In genomic region chr10:91552706-91553105, GRCh38 we compare ENCODE assay signal across 10 cellular contexts.
A peak's percentile ranks its signal among the peaks of the same experiment; 100 is the strongest.
DNase-seq lines count a peak whose midpoint lies in the region.
"Had no signal": no experiment of that assay in that cellular context is flagged by ENCODE, and none has a peak within 500 bp of the region (broad histone marks: within the 10 kb centered on the region; RNA-seq: fewer than 3 reads in every experiment).

No MANE protein-coding gene starts in this region.

- H3K79me1 ChIP-seq in neuronal stem cell (ENCODE audit: low read depth, low read length): no peaks in the 10 kb centered on the region

- no peak overlapping the region for H2BK12ac ChIP-seq in neuronal stem cell (ENCODE audit: low read length)

- H3K4me2 ChIP-seq in neuronal stem cell (ENCODE audit: insufficient read depth, low read length, poor library complexity, severe bottlenecking): no peak overlapping the region

- no peak overlapping the region for H2AFZ ChIP-seq in neuronal stem cell (ENCODE audit: low read length)

- peak; percentile 30 for DNase-seq in NCI-H748 (lab: John Stamatoyannopoulos, UW; ENCODE audit: unreplicated experiment)
- no peak for DNase-seq in NCI-H748 treated with DMSO at 0.1 percent for 48 hours (lab: John Stamatoyannopoulos, UW)
- peak; percentile 17 for DNase-seq in astrocyte of the hippocampus (ENCODE audit: low read depth, low spot score)
- peak; percentile 57 for DNase-seq in islet precursor cell
- peak; percentile 76 for DNase-seq in ureter (ENCODE audit: low spot score)
- no peak for DNase-seq in NCI-H2196 treated with DMSO at 0.1 percent for 48 hours (lab: John Stamatoyannopoulos, UW; ENCODE audit: unreplicated experiment)
- no peak for DNase-seq in cortex of kidney (lab: John Stamatoyannopoulos, UW)
- DNase-seq in neuronal stem cell (ENCODE audit: low spot score): no peak
- DNase-seq: activated CD4-positive, alpha-beta T cell treated with anti-CD3 and anti-CD28 coated beads, Interleukin-2, amount 10 ng/mL, durations not matched to agents 7 days and 5 days had no signal

- H3K27me3 ChIP-seq in neuronal stem cell (ENCODE audit: control insufficient read depth in 3 of 3, insufficient read depth in 3 of 3, low read depth in 1 of 3, low read length in 3 of 3): peaks cover 0 to 2% (median 0%) of the 10 kb centered on the region in 3 experiments

- no peak overlapping the region for H3K27ac ChIP-seq in neuronal stem cell (replicated peaks; ENCODE audit: low read length)
- H3K27ac ChIP-seq: C4-2B had no signal

- no peak overlapping the region for H3K18ac ChIP-seq in neuronal stem cell (ENCODE audit: low read length)

- no peak overlapping the region for H4K8ac ChIP-seq in neuronal stem cell (ENCODE audit: low read depth, low read length)

- H3K9me3 ChIP-seq in neuronal stem cell (replicated peaks in 1 of 2; ENCODE audit: control insufficient read depth in 2 of 2, insufficient read depth in 1 of 2, low read depth in 1 of 2, low read length in 2 of 2): no peaks in the 10 kb centered on the region

- no peak overlapping the region for H2BK5ac ChIP-seq in neuronal stem cell (ENCODE audit: low read length)

- H2AK5ac ChIP-seq in neuronal stem cell (ENCODE audit: low read depth, low read length): no peak overlapping the region

- H3K4me1 ChIP-seq in neuronal stem cell (ENCODE audit: control insufficient read depth in 2 of 2, insufficient read depth in 1 of 2, low read depth in 1 of 2, low read length in 2 of 2): peaks cover 0 to 3% of the 10 kb centered on the region in 2 donors

- H3K23ac ChIP-seq in neuronal stem cell (ENCODE audit: low read depth, low read length, poor library complexity): no peak overlapping the region

- no peak overlapping the region for H3K14ac ChIP-seq in neuronal stem cell (ENCODE audit: low read length)

- H3K4me3 ChIP-seq in neuronal stem cell (ENCODE audit: low read length in 2 of 2): no peak overlapping the region

- no peak overlapping the region for H3K9ac ChIP-seq in neuronal stem cell (ENCODE audit: low read depth, low read length, poor library complexity)

- no peak overlapping the region for H3K4ac ChIP-seq in neuronal stem cell (ENCODE audit: low read length)

- no peak overlapping the region for H4K91ac ChIP-seq in neuronal stem cell (ENCODE audit: low read depth, low read length, poor library complexity)

- H2BK15ac ChIP-seq in neuronal stem cell (ENCODE audit: low read length): no peak overlapping the region

- no peaks in the 10 kb centered on the region for H3K36me3 ChIP-seq in neuronal stem cell (replicated peaks in 1 of 2; ENCODE audit: control insufficient read depth in 2 of 2, insufficient read depth in 2 of 2, low read length in 2 of 2)

- WGBS in neuronal stem cell (ENCODE audit: extremely low coverage in 2 of 2, insufficient read length in 2 of 2, insufficient replicate concordance in 1 of 2), 2 donors: no CpG with 5 or more reads among the region's 7 CpGs

- no peak overlapping the region for H2BK120ac ChIP-seq in neuronal stem cell (ENCODE audit: low read depth, low read length)

Comparison
In these comparisons a context has a peak if more than half of its experiments do, and no peak if none do; other contexts are left out.
1. DNase-seq: peak in NCI-H748 (single experiment), astrocyte of the hippocampus (single experiment), islet precursor cell (single experiment) and ureter (single experiment); none in NCI-H748 treated with DMSO at 0.1 percent for 48 hours (single experiment), NCI-H2196 treated with DMSO at 0.1 percent for 48 hours (single experiment), cortex of kidney (single experiment) and neuronal stem cell (single experiment).